In genomic region chr3:184327171-184327570, GRCh38 we compare ENCODE assay signal across 30 cellular contexts. TPM values are rescaled to one million over a fixed set of nuclear protein-coding genes. Genes with fewer than 3 reads are reported as not detected.
DNase-seq lines count a peak whose midpoint lies in the region; ATAC-seq, FAIRE-seq and TF ChIP-seq lines count a peak whose summit lies in the region.
"Had no signal": no experiment of that assay in that cellular context is flagged by ENCODE, and none has a peak within 500 bp of the region (broad histone marks: within the 10 kb centered on the region; RNA-seq: fewer than 3 reads in every experiment).

No MANE protein-coding gene starts in this region.

- H3K36me3 ChIP-seq in GM12878 (ENCODE audit: control insufficient read depth in 2 of 2, insufficient read depth in 2 of 2, low read length in 1 of 2) (peaks cover 60 to 78% of the 10 kb centered on the region in 2 experiments), osteoblast (ENCODE audit: insufficient read depth, low read length) (peaks cover 98% of the 10 kb centered on the region)

- H3K27me3 ChIP-seq in GM12878 (replicated peaks in 1 of 2; ENCODE audit: control insufficient read depth in 2 of 2, insufficient read depth in 2 of 2, low read length in 1 of 2) (no peaks in the 10 kb centered on the region), osteoblast (ENCODE audit: insufficient read depth, low read length) (no peaks in the 10 kb centered on the region)
- H3K27me3 ChIP-seq: right atrium auricular region, transverse colon had no signal

- SMC1A ChIA-PET in GM12878 (lab: Charles Lee; ENCODE audit: uncharacterized antibody, unreplicated experiment), result interaction anchor here (1.9 kb wide), 1 partner anchor 11 kb away, joined by 4 read pairs; no protein-coding TSS in a partner anchor

- RAD21 ChIA-PET in GM12878 (lab: Charles Lee; ENCODE audit: unreplicated experiment), result no interaction called here

- H3K4me1 ChIP-seq in GM12878 (ENCODE audit: control insufficient read depth, insufficient read depth, low read length), result no peaks in the 10 kb centered on the region
- peaks cover 6% of the 10 kb centered on the region for H3K4me1 ChIP-seq in osteoblast (ENCODE audit: insufficient read depth, low read length)
- H3K4me1 ChIP-seq: transverse colon had no signal

- no peak for FAIRE-seq in GM12878 (lab: Jason Lieb, UNC)
- FAIRE-seq: colon had no signal

- H3K9me3 Mint-ChIP-seq in activated T-cell treated with anti-CD3 and anti-CD28 coated beads, Interleukin-2, amount 50 U/mL, for 72 hours, result no peaks in the 10 kb centered on the region
- no peaks in the 10 kb centered on the region for H3K9me3 Mint-ChIP-seq in activated T-cell treated with anti-CD3 and anti-CD28 coated beads, Interleukin-2, amount 50 U/mL, for 4 hours
- H3K9me3 Mint-ChIP-seq in IgD-negative memory B cell, result no peaks in the 10 kb centered on the region
- H3K9me3 Mint-ChIP-seq: brain; CD8-positive, alpha-beta memory T cell; effector memory CD8-positive, alpha-beta T cell; nephron; stimulated activated naive CD8-positive, alpha-beta T cell treated with anti-CD3 and anti-CD28 coated beads, Interleukin-15, amount 100 ng/mL, for 72 hours had no signal

- peaks cover 25 to 63% of the 10 kb centered on the region in 2 donors for H3K36me3 Mint-ChIP-seq in activated T-cell treated with anti-CD3 and anti-CD28 coated beads, Interleukin-2, amount 50 U/mL, for 72 hours (ENCODE audit: insufficient read depth in 2 of 2)
- peaks cover 79% of the 10 kb centered on the region for H3K36me3 Mint-ChIP-seq in activated T-cell treated with anti-CD3 and anti-CD28 coated beads, Interleukin-2, amount 50 U/mL, for 4 hours (ENCODE audit: insufficient read depth)
- peaks cover 5% of the 10 kb centered on the region for H3K36me3 Mint-ChIP-seq in IgD-negative memory B cell

- 97% methylated on average over 21 of the region's 21 CpGs for WGBS in GM12878 (ENCODE audit: insufficient coverage, insufficient replicate concordance, low lambda C conversion rate, missing lambda C conversion rate)

- TSS peak; percentile 2 for BruUV-seq in GM12878 (replicated peaks; lab: Mats Ljungman, UMichigan)

- no peaks in the 10 kb centered on the region; the same call in none of the 2 replicates for H4K20me1 ChIP-seq in GM12878 (ENCODE audit: control insufficient read depth, insufficient read depth)
- peaks cover 68% of the 10 kb centered on the region for H4K20me1 ChIP-seq in osteoblast (ENCODE audit: insufficient read depth, low read length)

- H3K4me3 ChIP-seq in GM12878 (no peak overlapping the region), osteoblast (ENCODE audit: insufficient read depth, low read length) (no peak overlapping the region)
- H3K4me3 ChIP-seq: mucosa of descending colon, right atrium auricular region, transverse colon had no signal

- H3K79me2 ChIP-seq in GM12878 (ENCODE audit: control insufficient read depth, insufficient read depth, low read length) (no peaks in the 10 kb centered on the region; the same call in 1 of the 2 replicates), osteoblast (ENCODE audit: insufficient read depth, low read length) (peaks cover 87% of the 10 kb centered on the region)

- H3K27ac ChIP-seq in GM12878 (ENCODE audit: control insufficient read depth, insufficient read depth) (no peak overlapping the region), osteoblast (ENCODE audit: low read depth, low read length) (no peak overlapping the region)
- H3K27ac ChIP-seq: parathyroid adenoma, right atrium auricular region, transverse colon had no signal

- no peak overlapping the region for H3K4me2 ChIP-seq in GM12878 (ENCODE audit: control insufficient read depth, insufficient read depth)
- H3K4me2 ChIP-seq in osteoblast (ENCODE audit: insufficient read depth, low read length), result no peak overlapping the region

- CTCF ChIA-PET in GM12878 (lab: Yijun Ruan, JAX), result interaction anchor here (0.7 to 1.8 kb wide), 2 partner anchors 27 to 431 kb away, joined by 3 to 6 read pairs; no protein-coding TSS in a partner anchor

- H3K4me1 Mint-ChIP-seq in activated T-cell treated with anti-CD3 and anti-CD28 coated beads, Interleukin-2, amount 50 U/mL, for 72 hours (ENCODE audit: low read depth), result peaks cover 48% of the 10 kb centered on the region
- H3K4me1 Mint-ChIP-seq in activated T-cell treated with anti-CD3 and anti-CD28 coated beads, Interleukin-2, amount 50 U/mL, for 4 hours (ENCODE audit: low read depth), result peaks cover 15% of the 10 kb centered on the region
- H3K4me1 Mint-ChIP-seq in IgD-negative memory B cell, result peaks cover 0 to 2% (median 0%) of the 10 kb centered on the region in 3 donors
- H3K4me1 Mint-ChIP-seq: brain; CD8-positive, alpha-beta memory T cell; nephron had no signal

- no peak overlapping the region for H3K9ac ChIP-seq in GM12878 (ENCODE audit: control insufficient read depth, insufficient read depth, low read length)
- H3K9ac ChIP-seq: parathyroid adenoma had no signal

- H2AFZ ChIP-seq in GM12878 (ENCODE audit: control insufficient read depth, low read depth, low read length) (no peak overlapping the region), osteoblast (ENCODE audit: low read length) (no peak overlapping the region)
- H2AFZ ChIP-seq: parathyroid adenoma had no signal

- in situ Hi-C loops in GM12878 (cut with MboI), result no loop called here

- H3K27ac Mint-ChIP-seq in activated T-cell treated with anti-CD3 and anti-CD28 coated beads, Interleukin-2, amount 50 U/mL, for 72 hours, result peak overlapping the region; percentile 55
- H3K27ac Mint-ChIP-seq in IgD-negative memory B cell, result peak overlapping the region; percentile 36 to 67 (median 60)
- H3K27ac Mint-ChIP-seq: effector memory CD8-positive, alpha-beta T cell; nephron had no signal

- no peak for TF ChIP-seq RAD21 in GM12878 (IDR thresholded peaks at IDR 0.05; ENCODE audit: insufficient read depth, low read depth, low read length)

- no peaks in the 10 kb centered on the region for H3K27me3 Mint-ChIP-seq in activated T-cell treated with anti-CD3 and anti-CD28 coated beads, Interleukin-2, amount 50 U/mL, for 72 hours (ENCODE audit: low read depth)
- no peaks in the 10 kb centered on the region for H3K27me3 Mint-ChIP-seq in activated T-cell treated with anti-CD3 and anti-CD28 coated beads, Interleukin-2, amount 50 U/mL, for 4 hours (ENCODE audit: low read depth)
- H3K27me3 Mint-ChIP-seq in IgD-negative memory B cell, result no peaks in the 10 kb centered on the region
- H3K27me3 Mint-ChIP-seq: brain; CD8-positive, alpha-beta memory T cell; effector memory CD8-positive, alpha-beta T cell; stimulated activated naive CD8-positive, alpha-beta T cell treated with anti-CD3 and anti-CD28 coated beads, Interleukin-15, amount 100 ng/mL, for 72 hours had no signal

- no peak for DNase-seq in activated T-cell treated with anti-CD3 and anti-CD28 coated beads, Interleukin-2, amount 50 U/mL, for 72 hours
- no peak for DNase-seq in activated T-cell treated with anti-CD3 and anti-CD28 coated beads, Interleukin-2, amount 50 U/mL, for 4 hours
- DNase-seq in GM12878 (ENCODE audit: low read depth, low spot score), result no peak
- DNase-seq in osteoblast (ENCODE audit: insufficient read length, low spot score, missing footprints), result peak; percentile 47
- DNase-seq in midbrain (lab: John Stamatoyannopoulos, UW), result no peak
- DNase-seq: activated CD8-positive, alpha-beta memory T cell treated with anti-CD3 and anti-CD28 coated beads for 24 hours; activated T-cell treated with anti-CD3 and anti-CD28 coated beads, Interleukin-2, amount 50 U/mL, for 48 hours; CD8-positive, alpha-beta memory T cell; DMS53; effector memory CD8-positive, alpha-beta T cell; GDM1; GOT3; hypothalamus; islet precursor cell; Karpas-422; mucosa of descending colon; NCI-H187; NCI-H524 treated with DMSO at 0.1 percent for 48 hours; RPMI8226; stimulated activated CD4-positive, alpha-beta T cell treated with anti-CD3 and anti-CD28 coated beads, Interleukin-4, amount 100 ng/mL, for 4 hours; stimulated activated naive CD8-positive, alpha-beta T cell treated with anti-CD3 and anti-CD28 coated beads, Interleukin-15, amount 100 ng/mL, for 72 hours; transverse colon had no signal

- TF ChIP-seq CTCF in GM12878 (IDR thresholded peaks at IDR 0.05 in 2 of 3, conservative IDR thresholded peaks at IDR 0.05 in 1 of 3; ENCODE audit: control insufficient read depth in 2 of 3, extremely low read depth in 1 of 3, insufficient read depth in 1 of 3, low read depth in 3 of 3, low read length in 3 of 3), result no peak
- no peak for TF ChIP-seq CTCF in osteoblast (IDR thresholded peaks at IDR 0.05; ENCODE audit: extremely low read depth, low read depth, low read length)

- intact Hi-C loops in GM12878 (cut with micrococcal nuclease; ENCODE audit: unreplicated experiment), result no loop called here

- POLR2A ChIA-PET in GM12878 (lab: Charles Lee), result no interaction called here

- no peak for TF ChIP-seq EP300 in GM12878 (IDR thresholded peaks at IDR 0.05; ENCODE audit: borderline replicate concordance in 1 of 2, control insufficient read depth in 1 of 2, low read depth in 2 of 2, low read length in 2 of 2)

- no peak for ATAC-seq in activated T-cell treated with anti-CD3 and anti-CD28 coated beads, Interleukin-2, amount 50 U/mL, for 72 hours (replicated peaks in 1 of 2)
- no peak for ATAC-seq in activated T-cell treated with anti-CD3 and anti-CD28 coated beads, Interleukin-2, amount 50 U/mL, for 4 hours
- no peak for ATAC-seq in GM12878
- no peak for ATAC-seq in GM19452 (IDR thresholded peaks at IDR 0.05; ENCODE audit: unreplicated experiment)
- no peak for ATAC-seq in GM18907 (IDR thresholded peaks at IDR 0.05; ENCODE audit: unreplicated experiment)
- ATAC-seq: effector memory CD8-positive, alpha-beta T cell; mucosa of descending colon; stimulated activated naive CD8-positive, alpha-beta T cell treated with anti-CD3 and anti-CD28 coated beads, Interleukin-15, amount 100 ng/mL, for 72 hours had no signal

- no peak for TF ChIP-seq POLR2A in GM12878 (IDR thresholded peaks at IDR 0.05; ENCODE audit: low read depth, low read length)

- no peak overlapping the region for H3K4me3 Mint-ChIP-seq in activated T-cell treated with anti-CD3 and anti-CD28 coated beads, Interleukin-2, amount 50 U/mL, for 72 hours
- H3K4me3 Mint-ChIP-seq in activated T-cell treated with anti-CD3 and anti-CD28 coated beads, Interleukin-2, amount 50 U/mL, for 4 hours, result no peak overlapping the region
- peak overlapping the region in 1 of 4 donors; percentile 44 for H3K4me3 Mint-ChIP-seq in IgD-negative memory B cell
- H3K4me3 Mint-ChIP-seq: brain; CD8-positive, alpha-beta memory T cell; effector memory CD8-positive, alpha-beta T cell; nephron; stimulated activated naive CD8-positive, alpha-beta T cell treated with anti-CD3 and anti-CD28 coated beads, Interleukin-15, amount 100 ng/mL, for 72 hours had no signal

- H3K9me3 ChIP-seq in GM12878 (replicated peaks; ENCODE audit: control insufficient read depth, insufficient read depth, low read length) (no peaks in the 10 kb centered on the region), osteoblast (ENCODE audit: low read depth, low read length) (no peaks in the 10 kb centered on the region)
- H3K9me3 ChIP-seq: mucosa of descending colon, right atrium auricular region, transverse colon had no signal

RNA-seq across cellular contexts. Expression of gene FAM131A, which starts 10.2 kb away (rescaled TPM):
- total RNA-seq in activated T-cell treated with anti-CD3 and anti-CD28 coated beads, Interleukin-2, amount 50 U/mL, for 72 hours, result 1 to 10 TPM; 6.6 to 7.6 TPM
- total RNA-seq in activated T-cell treated with anti-CD3 and anti-CD28 coated beads, Interleukin-2, amount 50 U/mL, for 4 hours, result 1 to 10 TPM; 3.5 to 4.4 (median 3.7) TPM
- polyA plus RNA-seq in IgD-negative memory B cell, result 2.6 TPM
- 11.0 and 11.8 TPM in 2 replicates for total RNA-seq in GM12878 (2013; cell fraction: nucleolus; rRNA removed)
- 4.0 and 4.5 TPM in 2 replicates for total RNA-seq in GM12878 (2014; rRNA removed)
- 1.4 and 1.9 TPM in 2 replicates for total RNA-seq in GM12878 (2014; rRNA removed; fragmentation: Illumina TruSeq; extraction: Trizol)
- 3.0 and 5.0 TPM in 2 replicates for total RNA-seq in GM12878 (2021)
- 1.5 TPM for polyA plus RNA-seq in GM12878 (2011; ENCODE audit: low read depth)
- polyA plus RNA-seq in GM12878 (2011; rRNA removed), result 0.17 and 0.42 TPM in 2 replicates
- polyA plus RNA-seq in GM12878 (2011; cell fraction: cytosol; rRNA removed), result 0.45 and 0.77 TPM in 2 replicates
- polyA plus RNA-seq in GM12878 (2011; cell fraction: nucleus; rRNA removed), result 1.0 and 1.5 TPM in 2 replicates
- polyA plus RNA-seq in GM12878 (2012), result 2.1 and 3.3 TPM in 2 replicates
- 0.74 and 1.4 TPM in 2 replicates for polyA plus RNA-seq in GM12878 (2014; fragmentation: Illumina TruSeq; extraction: Trizol)
- under 1 TPM; 0.31 to 0.47 TPM for polyA plus RNA-seq in GM12878 (2014; fragmentation: Nextera tagmentation; extraction: Ambion mirVana)
- 4.5 and 5.1 TPM in 2 replicates for polyA plus RNA-seq in GM12878 (2014; rRNA removed)
- polyA plus RNA-seq in GM12878 (2016; fragmentation: Nextera tagmentation; extraction: Ambion mirVana), result 1 to 10 TPM; 1.0 to 1.7 TPM
- polyA minus RNA-seq in GM12878 (2011; rRNA and poly(A)+ RNA removed), result 0.15 and 0.72 TPM in 2 replicates
- not detected in 2 replicates for polyA minus RNA-seq in GM12878 (2011; cell fraction: cytosol; rRNA and poly(A)+ RNA removed)
- 0.36 and 3.0 TPM in 2 replicates for polyA minus RNA-seq in GM12878 (2011; cell fraction: nucleus; rRNA and poly(A)+ RNA removed)
- 9.8 and 10.6 TPM in 2 replicates for total RNA-seq in osteoblast

RNA-seq across cellular contexts. Expression of gene EIF4G1, which starts 12.8 kb away (rescaled TPM):
- 100 to 1,000 TPM; 274 to 305 TPM for total RNA-seq in activated T-cell treated with anti-CD3 and anti-CD28 coated beads, Interleukin-2, amount 50 U/mL, for 72 hours
- 1,000 to 10,000 TPM in 2 of 3 donors, 100 to 1,000 TPM in 1; 990 to 1,057 (median 1,007) TPM for total RNA-seq in activated T-cell treated with anti-CD3 and anti-CD28 coated beads, Interleukin-2, amount 50 U/mL, for 4 hours
- polyA plus RNA-seq in IgD-negative memory B cell (28.0 TPM), GM12878 (2011; rRNA removed) (62.1 and 222 TPM in 2 replicates), GM12878 (2014; fragmentation: Illumina TruSeq; extraction: Trizol) (153 and 254 TPM in 2 replicates), GM12878 (2014; fragmentation: Nextera tagmentation; extraction: Ambion mirVana) (10 to 100 TPM in 1 of 2 experiments, 1 to 10 TPM in 1; 5.7 to 12.9 TPM), GM12878 (2014; rRNA removed) (210 and 265 TPM in 2 replicates), GM12878 (2016; fragmentation: Nextera tagmentation; extraction: Ambion mirVana) (100 to 1,000 TPM; 281 to 283 TPM)
- total RNA-seq in GM12878 (2013; cell fraction: nucleolus; rRNA removed), result 106 and 122 TPM in 2 replicates
- total RNA-seq in GM12878 (2014; rRNA removed) (228 and 252 TPM in 2 replicates), GM12878 (2014; rRNA removed; fragmentation: Illumina TruSeq; extraction: Trizol) (122 and 128 TPM in 2 replicates), GM12878 (2021) (454 and 462 TPM in 2 replicates), osteoblast (215 and 245 TPM in 2 replicates)
- polyA plus RNA-seq in GM12878 (2011; ENCODE audit: low read depth), result 106 TPM
- 204 and 234 TPM in 2 replicates for polyA plus RNA-seq in GM12878 (2011; cell fraction: cytosol; rRNA removed)
- 249 and 346 TPM in 2 replicates for polyA plus RNA-seq in GM12878 (2011; cell fraction: nucleus; rRNA removed)
- 133 and 185 TPM in 2 replicates for polyA plus RNA-seq in GM12878 (2012)
- 206 and 264 TPM in 2 replicates for polyA minus RNA-seq in GM12878 (2011; rRNA and poly(A)+ RNA removed)
- polyA minus RNA-seq in GM12878 (2011; cell fraction: cytosol; rRNA and poly(A)+ RNA removed), result 130 and 143 TPM in 2 replicates
- polyA minus RNA-seq in GM12878 (2011; cell fraction: nucleus; rRNA and poly(A)+ RNA removed), result 61.2 and 130 TPM in 2 replicates

RNA-seq across cellular contexts. Expression of gene PSMD2, which starts 28.1 kb away (rescaled TPM):
- total RNA-seq in activated T-cell treated with anti-CD3 and anti-CD28 coated beads, Interleukin-2, amount 50 U/mL, for 72 hours, result 100 to 1,000 TPM; 169 to 184 TPM
- total RNA-seq in activated T-cell treated with anti-CD3 and anti-CD28 coated beads, Interleukin-2, amount 50 U/mL, for 4 hours, result 100 to 1,000 TPM; 497 to 520 (median 498) TPM
- polyA plus RNA-seq in IgD-negative memory B cell (143 TPM), GM12878 (2011; rRNA removed) (94.2 and 168 TPM in 2 replicates), GM12878 (2014; fragmentation: Illumina TruSeq; extraction: Trizol) (144 and 205 TPM in 2 replicates), GM12878 (2014; fragmentation: Nextera tagmentation; extraction: Ambion mirVana) (100 to 1,000 TPM; 103 to 111 TPM), GM12878 (2014; rRNA removed) (188 and 189 TPM in 2 replicates), GM12878 (2016; fragmentation: Nextera tagmentation; extraction: Ambion mirVana) (100 to 1,000 TPM; 471 to 515 TPM)
- total RNA-seq in GM12878 (2013; cell fraction: nucleolus; rRNA removed), result 88.7 and 105 TPM in 2 replicates
- total RNA-seq in GM12878 (2014; rRNA removed) (247 and 268 TPM in 2 replicates), GM12878 (2014; rRNA removed; fragmentation: Illumina TruSeq; extraction: Trizol) (167 and 176 TPM in 2 replicates), GM12878 (2021) (225 and 235 TPM in 2 replicates), osteoblast (259 and 301 TPM in 2 replicates)
- 66.1 TPM for polyA plus RNA-seq in GM12878 (2011; ENCODE audit: low read depth)
- 200 and 254 TPM in 2 replicates for polyA plus RNA-seq in GM12878 (2011; cell fraction: cytosol; rRNA removed)
- polyA plus RNA-seq in GM12878 (2011; cell fraction: nucleus; rRNA removed), result 192 and 222 TPM in 2 replicates
- polyA plus RNA-seq in GM12878 (2012), result 103 and 128 TPM in 2 replicates
- 297 and 298 TPM in 2 replicates for polyA minus RNA-seq in GM12878 (2011; rRNA and poly(A)+ RNA removed)
- polyA minus RNA-seq in GM12878 (2011; cell fraction: cytosol; rRNA and poly(A)+ RNA removed), result 105 and 156 TPM in 2 replicates
- 70.0 and 114 TPM in 2 replicates for polyA minus RNA-seq in GM12878 (2011; cell fraction: nucleus; rRNA and poly(A)+ RNA removed)

RNA-seq across cellular contexts. Expression of gene CLCN2, which starts 34.2 kb away (rescaled TPM):
- total RNA-seq in activated T-cell treated with anti-CD3 and anti-CD28 coated beads, Interleukin-2, amount 50 U/mL, for 72 hours, result 1 to 10 TPM; 3.1 to 3.9 TPM
- total RNA-seq in activated T-cell treated with anti-CD3 and anti-CD28 coated beads, Interleukin-2, amount 50 U/mL, for 4 hours, result 1 to 10 TPM; 4.5 to 5.2 (median 5.0) TPM
- polyA plus RNA-seq in IgD-negative memory B cell, result 0.53 TPM
- 3.0 and 3.7 TPM in 2 replicates for total RNA-seq in GM12878 (2013; cell fraction: nucleolus; rRNA removed)
- 1.4 and 1.5 TPM in 2 replicates for total RNA-seq in GM12878 (2014; rRNA removed)
- 0.85 and 1.0 TPM in 2 replicates for total RNA-seq in GM12878 (2014; rRNA removed; fragmentation: Illumina TruSeq; extraction: Trizol)
- 1.7 and 2.6 TPM in 2 replicates for total RNA-seq in GM12878 (2021)
- 0.60 TPM for polyA plus RNA-seq in GM12878 (2011; ENCODE audit: low read depth)
- 0.22 and 0.80 TPM in 2 replicates for polyA plus RNA-seq in GM12878 (2011; rRNA removed)
- 0.39 and 0.79 TPM in 2 replicates for polyA plus RNA-seq in GM12878 (2011; cell fraction: cytosol; rRNA removed)
- polyA plus RNA-seq in GM12878 (2011; cell fraction: nucleus; rRNA removed), result 6.9 and 9.4 TPM in 2 replicates
- polyA plus RNA-seq in GM12878 (2012), result 0.77 and 0.91 TPM in 2 replicates
- polyA plus RNA-seq in GM12878 (2014; fragmentation: Illumina TruSeq; extraction: Trizol), result 0.89 and 1.1 TPM in 2 replicates
- under 1 TPM in 1 of 2 experiments, not detected in 1; 0.13 TPM for polyA plus RNA-seq in GM12878 (2014; fragmentation: Nextera tagmentation; extraction: Ambion mirVana)
- 2.4 and 2.5 TPM in 2 replicates for polyA plus RNA-seq in GM12878 (2014; rRNA removed)
- under 1 TPM; 0.73 to 0.79 TPM for polyA plus RNA-seq in GM12878 (2016; fragmentation: Nextera tagmentation; extraction: Ambion mirVana)
- polyA minus RNA-seq in GM12878 (2011; rRNA and poly(A)+ RNA removed), result 1.0 and 1.9 TPM in 2 replicates
- polyA minus RNA-seq in GM12878 (2011; cell fraction: cytosol; rRNA and poly(A)+ RNA removed), result 0.62 TPM in 1 of 2 replicates, not detected in the other
- 4.8 and 9.9 TPM in 2 replicates for polyA minus RNA-seq in GM12878 (2011; cell fraction: nucleus; rRNA and poly(A)+ RNA removed)
- 3.2 and 4.3 TPM in 2 replicates for total RNA-seq in osteoblast

RNA-seq across cellular contexts. Expression of gene POLR2H, which starts 34.3 kb away (rescaled TPM):
- 10 to 100 TPM; 86.9 to 93.6 TPM for total RNA-seq in activated T-cell treated with anti-CD3 and anti-CD28 coated beads, Interleukin-2, amount 50 U/mL, for 72 hours
- total RNA-seq in activated T-cell treated with anti-CD3 and anti-CD28 coated beads, Interleukin-2, amount 50 U/mL, for 4 hours, result 100 to 1,000 TPM; 146 to 170 (median 165) TPM
- 40.8 TPM for polyA plus RNA-seq in IgD-negative memory B cell
- 75.3 and 82.0 TPM in 2 replicates for total RNA-seq in GM12878 (2013; cell fraction: nucleolus; rRNA removed)
- total RNA-seq in GM12878 (2014; rRNA removed), result 101 and 110 TPM in 2 replicates
- total RNA-seq in GM12878 (2014; rRNA removed; fragmentation: Illumina TruSeq; extraction: Trizol), result 105 and 110 TPM in 2 replicates
- total RNA-seq in GM12878 (2021), result 74.2 and 81.1 TPM in 2 replicates
- polyA plus RNA-seq in GM12878 (2011; ENCODE audit: low read depth), result 51.1 TPM
- polyA plus RNA-seq in GM12878 (2011; rRNA removed), result 295 and 342 TPM in 2 replicates
- polyA plus RNA-seq in GM12878 (2011; cell fraction: cytosol; rRNA removed), result 190 and 323 TPM in 2 replicates
- 183 and 205 TPM in 2 replicates for polyA plus RNA-seq in GM12878 (2011; cell fraction: nucleus; rRNA removed)
- 77.9 and 103 TPM in 2 replicates for polyA plus RNA-seq in GM12878 (2012)
- polyA plus RNA-seq in GM12878 (2014; fragmentation: Illumina TruSeq; extraction: Trizol), result 112 and 141 TPM in 2 replicates
- 100 to 1,000 TPM; 356 to 357 TPM for polyA plus RNA-seq in GM12878 (2014; fragmentation: Nextera tagmentation; extraction: Ambion mirVana)
- 134 and 136 TPM in 2 replicates for polyA plus RNA-seq in GM12878 (2014; rRNA removed)
- 100 to 1,000 TPM; 146 TPM for polyA plus RNA-seq in GM12878 (2016; fragmentation: Nextera tagmentation; extraction: Ambion mirVana)
- 92.3 and 104 TPM in 2 replicates for polyA minus RNA-seq in GM12878 (2011; rRNA and poly(A)+ RNA removed)
- 37.6 and 38.4 TPM in 2 replicates for polyA minus RNA-seq in GM12878 (2011; cell fraction: cytosol; rRNA and poly(A)+ RNA removed)
- 34.7 and 52.0 TPM in 2 replicates for polyA minus RNA-seq in GM12878 (2011; cell fraction: nucleus; rRNA and poly(A)+ RNA removed)
- 47.4 and 61.2 TPM in 2 replicates for total RNA-seq in osteoblast
